In the genomic region with DNA sequence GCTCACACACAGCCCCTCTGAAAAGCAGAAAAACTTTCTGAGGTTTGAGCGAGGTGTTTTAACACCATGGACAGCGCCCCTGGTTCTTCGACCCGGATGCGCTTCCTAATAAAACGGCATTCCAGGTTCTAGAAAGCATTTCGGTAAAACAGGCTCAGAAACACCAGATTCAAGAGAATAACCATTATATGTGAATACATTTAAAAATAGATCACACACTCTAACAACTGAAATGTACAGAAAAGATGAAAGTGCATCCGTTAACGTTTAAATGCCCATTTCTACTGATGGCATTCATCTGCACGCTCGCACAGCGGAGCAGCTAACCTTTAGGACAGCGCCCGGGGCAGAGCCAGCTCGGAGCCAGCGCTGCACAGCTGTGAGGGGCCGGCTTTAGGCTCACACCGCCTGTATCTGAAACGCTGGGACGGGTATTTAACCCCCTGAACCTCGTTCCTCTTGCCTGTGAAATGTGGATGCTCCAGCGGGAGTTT, we compare ENCODE assay signal across 1 cellular context.
TF ChIP-seq lines count a peak whose summit lies in the region.

No MANE protein-coding gene starts in this region.

TF ChIP-seq in HepG2, 621 proteins besides CTCF, POLR2A, EP300 and RAD21 (continued from another document and continues in another):
- TF ChIP-seq, protein P1, sequence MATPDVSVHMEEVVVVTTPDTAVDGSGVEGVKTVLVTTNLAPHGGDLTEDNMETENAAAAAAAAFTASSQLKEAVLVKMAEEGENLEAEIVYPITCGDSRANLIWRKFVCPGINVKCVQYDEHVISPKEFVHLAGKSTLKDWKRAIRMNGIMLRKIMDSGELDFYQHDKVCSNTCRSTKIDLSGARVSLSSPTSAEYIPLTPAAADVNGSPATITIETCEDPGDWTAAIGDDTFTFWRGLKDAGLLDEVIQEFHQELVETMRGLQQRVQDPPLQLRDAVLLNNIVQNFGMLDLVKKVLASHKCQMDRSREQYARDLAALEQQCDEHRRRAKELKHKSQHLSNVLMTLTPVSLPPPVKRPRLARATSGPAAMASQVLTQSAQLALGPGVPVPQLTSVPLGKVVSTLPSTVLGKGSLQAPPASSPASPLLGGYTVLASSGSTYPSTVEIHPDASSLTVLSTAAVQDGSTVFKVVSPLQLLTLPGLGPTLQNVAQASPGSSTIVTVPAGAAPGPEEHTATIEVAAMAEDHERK (CRISPR knock-in tag; IDR thresholded peaks at IDR 0.05; ENCODE audit: low read depth): no peak
- no peak for TF ChIP-seq ZNF777 (CRISPR knock-in tag; IDR thresholded peaks at IDR 0.05)
- no peak for TF ChIP-seq HNRNPUL1 (IDR thresholded peaks at IDR 0.05; ENCODE audit: low read depth, low read length)
- no peak for TF ChIP-seq ZNF775 (CRISPR knock-in tag; IDR thresholded peaks at IDR 0.05; ENCODE audit: borderline replicate concordance)
- TF ChIP-seq, protein P2, sequence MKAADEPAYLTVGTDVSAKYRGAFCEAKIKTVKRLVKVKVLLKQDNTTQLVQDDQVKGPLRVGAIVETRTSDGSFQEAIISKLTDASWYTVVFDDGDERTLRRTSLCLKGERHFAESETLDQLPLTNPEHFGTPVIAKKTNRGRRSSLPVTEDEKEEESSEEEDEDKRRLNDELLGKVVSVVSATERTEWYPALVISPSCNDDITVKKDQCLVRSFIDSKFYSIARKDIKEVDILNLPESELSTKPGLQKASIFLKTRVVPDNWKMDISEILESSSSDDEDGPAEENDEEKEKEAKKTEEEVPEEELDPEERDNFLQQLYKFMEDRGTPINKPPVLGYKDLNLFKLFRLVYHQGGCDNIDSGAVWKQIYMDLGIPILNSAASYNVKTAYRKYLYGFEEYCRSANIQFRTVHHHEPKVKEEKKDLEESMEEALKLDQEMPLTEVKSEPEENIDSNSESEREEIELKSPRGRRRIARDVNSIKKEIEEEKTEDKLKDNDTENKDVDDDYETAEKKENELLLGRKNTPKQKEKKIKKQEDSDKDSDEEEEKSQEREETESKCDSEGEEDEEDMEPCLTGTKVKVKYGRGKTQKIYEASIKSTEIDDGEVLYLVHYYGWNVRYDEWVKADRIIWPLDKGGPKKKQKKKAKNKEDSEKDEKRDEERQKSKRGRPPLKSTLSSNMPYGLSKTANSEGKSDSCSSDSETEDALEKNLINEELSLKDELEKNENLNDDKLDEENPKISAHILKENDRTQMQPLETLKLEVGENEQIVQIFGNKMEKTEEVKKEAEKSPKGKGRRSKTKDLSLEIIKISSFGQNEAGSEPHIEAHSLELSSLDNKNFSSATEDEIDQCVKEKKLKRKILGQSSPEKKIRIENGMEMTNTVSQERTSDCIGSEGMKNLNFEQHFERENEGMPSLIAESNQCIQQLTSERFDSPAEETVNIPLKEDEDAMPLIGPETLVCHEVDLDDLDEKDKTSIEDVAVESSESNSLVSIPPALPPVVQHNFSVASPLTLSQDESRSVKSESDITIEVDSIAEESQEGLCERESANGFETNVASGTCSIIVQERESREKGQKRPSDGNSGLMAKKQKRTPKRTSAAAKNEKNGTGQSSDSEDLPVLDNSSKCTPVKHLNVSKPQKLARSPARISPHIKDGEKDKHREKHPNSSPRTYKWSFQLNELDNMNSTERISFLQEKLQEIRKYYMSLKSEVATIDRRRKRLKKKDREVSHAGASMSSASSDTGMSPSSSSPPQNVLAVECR (CRISPR knock-in tag; IDR thresholded peaks at IDR 0.05; ENCODE audit: borderline replicate concordance): peak; percentile 69; the same call in 1 of the 2 replicates
- TF ChIP-seq ARNTL (CRISPR knock-in tag; IDR thresholded peaks at IDR 0.05): no peak
- no peak for TF ChIP-seq PTBP1 (IDR thresholded peaks at IDR 0.05; ENCODE audit: low read depth, low read length, poor library complexity, severe bottlenecking)
- TF ChIP-seq, protein P3, sequence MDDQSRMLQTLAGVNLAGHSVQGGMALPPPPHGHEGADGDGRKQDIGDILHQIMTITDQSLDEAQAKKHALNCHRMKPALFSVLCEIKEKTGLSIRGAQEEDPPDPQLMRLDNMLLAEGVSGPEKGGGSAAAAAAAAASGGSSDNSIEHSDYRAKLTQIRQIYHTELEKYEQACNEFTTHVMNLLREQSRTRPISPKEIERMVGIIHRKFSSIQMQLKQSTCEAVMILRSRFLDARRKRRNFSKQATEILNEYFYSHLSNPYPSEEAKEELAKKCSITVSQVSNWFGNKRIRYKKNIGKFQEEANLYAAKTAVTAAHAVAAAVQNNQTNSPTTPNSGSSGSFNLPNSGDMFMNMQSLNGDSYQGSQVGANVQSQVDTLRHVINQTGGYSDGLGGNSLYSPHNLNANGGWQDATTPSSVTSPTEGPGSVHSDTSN (CRISPR knock-in tag; IDR thresholded peaks at IDR 0.05; ENCODE audit: borderline replicate concordance): 0 out of 2 replicates have a peak, but pooled peaks have one; percentile 67
- peak; percentile 91 for TF ChIP-seq NKX3-1 (CRISPR knock-in tag; IDR thresholded peaks at IDR 0.05)
- no peak for TF ChIP-seq ZNF720 (CRISPR knock-in tag; IDR thresholded peaks at IDR 0.05)
- TF ChIP-seq IKZF1 (IDR thresholded peaks at IDR 0.05): no peak
- TF ChIP-seq, protein P4, sequence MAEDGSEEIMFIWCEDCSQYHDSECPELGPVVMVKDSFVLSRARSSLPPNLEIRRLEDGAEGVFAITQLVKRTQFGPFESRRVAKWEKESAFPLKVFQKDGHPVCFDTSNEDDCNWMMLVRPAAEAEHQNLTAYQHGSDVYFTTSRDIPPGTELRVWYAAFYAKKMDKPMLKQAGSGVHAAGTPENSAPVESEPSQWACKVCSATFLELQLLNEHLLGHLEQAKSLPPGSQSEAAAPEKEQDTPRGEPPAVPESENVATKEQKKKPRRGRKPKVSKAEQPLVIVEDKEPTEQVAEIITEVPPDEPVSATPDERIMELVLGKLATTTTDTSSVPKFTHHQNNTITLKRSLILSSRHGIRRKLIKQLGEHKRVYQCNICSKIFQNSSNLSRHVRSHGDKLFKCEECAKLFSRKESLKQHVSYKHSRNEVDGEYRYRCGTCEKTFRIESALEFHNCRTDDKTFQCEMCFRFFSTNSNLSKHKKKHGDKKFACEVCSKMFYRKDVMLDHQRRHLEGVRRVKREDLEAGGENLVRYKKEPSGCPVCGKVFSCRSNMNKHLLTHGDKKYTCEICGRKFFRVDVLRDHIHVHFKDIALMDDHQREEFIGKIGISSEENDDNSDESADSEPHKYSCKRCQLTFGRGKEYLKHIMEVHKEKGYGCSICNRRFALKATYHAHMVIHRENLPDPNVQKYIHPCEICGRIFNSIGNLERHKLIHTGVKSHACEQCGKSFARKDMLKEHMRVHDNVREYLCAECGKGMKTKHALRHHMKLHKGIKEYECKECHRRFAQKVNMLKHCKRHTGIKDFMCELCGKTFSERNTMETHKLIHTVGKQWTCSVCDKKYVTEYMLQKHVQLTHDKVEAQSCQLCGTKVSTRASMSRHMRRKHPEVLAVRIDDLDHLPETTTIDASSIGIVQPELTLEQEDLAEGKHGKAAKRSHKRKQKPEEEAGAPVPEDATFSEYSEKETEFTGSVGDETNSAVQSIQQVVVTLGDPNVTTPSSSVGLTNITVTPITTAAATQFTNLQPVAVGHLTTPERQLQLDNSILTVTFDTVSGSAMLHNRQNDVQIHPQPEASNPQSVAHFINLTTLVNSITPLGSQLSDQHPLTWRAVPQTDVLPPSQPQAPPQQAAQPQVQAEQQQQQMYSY (CRISPR knock-in tag; IDR thresholded peaks at IDR 0.05): no peak; the same call in 1 of the 2 replicates
- no peak for TF ChIP-seq GTF3A (CRISPR knock-in tag; conservative IDR thresholded peaks at IDR 0.05)
- no peak for TF ChIP-seq YY1 (IDR thresholded peaks at IDR 0.05; ENCODE audit: insufficient read depth, insufficient replicate concordance, low read depth, low read length)
- no peak for TF ChIP-seq SAFB2 (CRISPR knock-in tag; IDR thresholded peaks at IDR 0.05; ENCODE audit: borderline replicate concordance, low read depth)
- TF ChIP-seq SKI (IDR thresholded peaks at IDR 0.05; ENCODE audit: partially characterized antibody): no peak
- no peak for TF ChIP-seq FOSL1 (CRISPR knock-in tag; IDR thresholded peaks at IDR 0.05; ENCODE audit: borderline replicate concordance)
- TF ChIP-seq, protein P5, sequence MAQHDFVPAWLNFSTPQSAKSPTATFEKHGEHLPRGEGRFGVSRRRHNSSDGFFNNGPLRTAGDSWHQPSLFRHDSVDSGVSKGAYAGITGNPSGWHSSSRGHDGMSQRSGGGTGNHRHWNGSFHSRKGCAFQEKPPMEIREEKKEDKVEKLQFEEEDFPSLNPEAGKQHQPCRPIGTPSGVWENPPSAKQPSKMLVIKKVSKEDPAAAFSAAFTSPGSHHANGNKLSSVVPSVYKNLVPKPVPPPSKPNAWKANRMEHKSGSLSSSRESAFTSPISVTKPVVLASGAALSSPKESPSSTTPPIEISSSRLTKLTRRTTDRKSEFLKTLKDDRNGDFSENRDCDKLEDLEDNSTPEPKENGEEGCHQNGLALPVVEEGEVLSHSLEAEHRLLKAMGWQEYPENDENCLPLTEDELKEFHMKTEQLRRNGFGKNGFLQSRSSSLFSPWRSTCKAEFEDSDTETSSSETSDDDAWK (CRISPR knock-in tag; IDR thresholded peaks at IDR 0.05): no peak
- TF ChIP-seq SMARCE1 (IDR thresholded peaks at IDR 0.05; ENCODE audit: borderline replicate concordance): no peak
- TF ChIP-seq REL (CRISPR knock-in tag; conservative IDR thresholded peaks at IDR 0.05): no peak
- TF ChIP-seq NFKB2 (CRISPR knock-in tag; IDR thresholded peaks at IDR 0.05; ENCODE audit: borderline replicate concordance): no peak
- TF ChIP-seq, protein P6, sequence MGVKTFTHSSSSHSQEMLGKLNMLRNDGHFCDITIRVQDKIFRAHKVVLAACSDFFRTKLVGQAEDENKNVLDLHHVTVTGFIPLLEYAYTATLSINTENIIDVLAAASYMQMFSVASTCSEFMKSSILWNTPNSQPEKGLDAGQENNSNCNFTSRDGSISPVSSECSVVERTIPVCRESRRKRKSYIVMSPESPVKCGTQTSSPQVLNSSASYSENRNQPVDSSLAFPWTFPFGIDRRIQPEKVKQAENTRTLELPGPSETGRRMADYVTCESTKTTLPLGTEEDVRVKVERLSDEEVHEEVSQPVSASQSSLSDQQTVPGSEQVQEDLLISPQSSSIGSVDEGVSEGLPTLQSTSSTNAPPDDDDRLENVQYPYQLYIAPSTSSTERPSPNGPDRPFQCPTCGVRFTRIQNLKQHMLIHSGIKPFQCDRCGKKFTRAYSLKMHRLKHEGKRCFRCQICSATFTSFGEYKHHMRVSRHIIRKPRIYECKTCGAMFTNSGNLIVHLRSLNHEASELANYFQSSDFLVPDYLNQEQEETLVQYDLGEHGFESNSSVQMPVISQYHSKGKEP (CRISPR knock-in tag; IDR thresholded peaks at IDR 0.05): peak; percentile 81; the same call in 1 of the 2 replicates
- TF ChIP-seq NRL (CRISPR knock-in tag; IDR thresholded peaks at IDR 0.05; ENCODE audit: borderline replicate concordance): no peak
- no peak for TF ChIP-seq KLF13 (CRISPR knock-in tag; IDR thresholded peaks at IDR 0.05)
- TF ChIP-seq ZC3H13 (CRISPR knock-in tag; IDR thresholded peaks at IDR 0.05): no peak
- no peak for TF ChIP-seq KDM5B (CRISPR knock-in tag; IDR thresholded peaks at IDR 0.05; ENCODE audit: borderline replicate concordance)
- TF ChIP-seq ARNT (IDR thresholded peaks at IDR 0.05): no peak
- TF ChIP-seq MED1 (CRISPR knock-in tag; IDR thresholded peaks at IDR 0.05): peak; percentile 45; the same call in 1 of the 2 replicates
- no peak for TF ChIP-seq GATA4 (IDR thresholded peaks at IDR 0.05; ENCODE audit: borderline replicate concordance, low read depth)
- TF ChIP-seq ZNF816 (CRISPR knock-in tag; IDR thresholded peaks at IDR 0.05; ENCODE audit: borderline replicate concordance): peak; percentile 85; the same call in 1 of the 2 replicates
- no peak for TF ChIP-seq XRCC5 (optimal IDR thresholded peaks at IDR 0.05; ENCODE audit: low read length)
- no peak for TF ChIP-seq ZNF468 (CRISPR knock-in tag; IDR thresholded peaks at IDR 0.05)
- peak; percentile 67 for TF ChIP-seq ELF3 (CRISPR knock-in tag; IDR thresholded peaks at IDR 0.05)
- TF ChIP-seq, protein P7, sequence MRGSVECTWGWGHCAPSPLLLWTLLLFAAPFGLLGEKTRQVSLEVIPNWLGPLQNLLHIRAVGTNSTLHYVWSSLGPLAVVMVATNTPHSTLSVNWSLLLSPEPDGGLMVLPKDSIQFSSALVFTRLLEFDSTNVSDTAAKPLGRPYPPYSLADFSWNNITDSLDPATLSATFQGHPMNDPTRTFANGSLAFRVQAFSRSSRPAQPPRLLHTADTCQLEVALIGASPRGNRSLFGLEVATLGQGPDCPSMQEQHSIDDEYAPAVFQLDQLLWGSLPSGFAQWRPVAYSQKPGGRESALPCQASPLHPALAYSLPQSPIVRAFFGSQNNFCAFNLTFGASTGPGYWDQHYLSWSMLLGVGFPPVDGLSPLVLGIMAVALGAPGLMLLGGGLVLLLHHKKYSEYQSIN (CRISPR knock-in tag; IDR thresholded peaks at IDR 0.05; ENCODE audit: borderline replicate concordance): no peak
- no peak for TF ChIP-seq ARNT2 (CRISPR knock-in tag; IDR thresholded peaks at IDR 0.05; ENCODE audit: low read depth)
- TF ChIP-seq, protein P8, sequence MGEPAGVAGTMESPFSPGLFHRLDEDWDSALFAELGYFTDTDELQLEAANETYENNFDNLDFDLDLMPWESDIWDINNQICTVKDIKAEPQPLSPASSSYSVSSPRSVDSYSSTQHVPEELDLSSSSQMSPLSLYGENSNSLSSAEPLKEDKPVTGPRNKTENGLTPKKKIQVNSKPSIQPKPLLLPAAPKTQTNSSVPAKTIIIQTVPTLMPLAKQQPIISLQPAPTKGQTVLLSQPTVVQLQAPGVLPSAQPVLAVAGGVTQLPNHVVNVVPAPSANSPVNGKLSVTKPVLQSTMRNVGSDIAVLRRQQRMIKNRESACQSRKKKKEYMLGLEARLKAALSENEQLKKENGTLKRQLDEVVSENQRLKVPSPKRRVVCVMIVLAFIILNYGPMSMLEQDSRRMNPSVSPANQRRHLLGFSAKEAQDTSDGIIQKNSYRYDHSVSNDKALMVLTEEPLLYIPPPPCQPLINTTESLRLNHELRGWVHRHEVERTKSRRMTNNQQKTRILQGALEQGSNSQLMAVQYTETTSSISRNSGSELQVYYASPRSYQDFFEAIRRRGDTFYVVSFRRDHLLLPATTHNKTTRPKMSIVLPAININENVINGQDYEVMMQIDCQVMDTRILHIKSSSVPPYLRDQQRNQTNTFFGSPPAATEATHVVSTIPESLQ (CRISPR knock-in tag; conservative IDR thresholded peaks at IDR 0.05): no peak
- TF ChIP-seq ZNF251 (CRISPR knock-in tag; IDR thresholded peaks at IDR 0.05): no peak
- no peak for TF ChIP-seq ZMYM2 (CRISPR knock-in tag; IDR thresholded peaks at IDR 0.05)
- no peak for TF ChIP-seq ZNF547 (CRISPR knock-in tag; IDR thresholded peaks at IDR 0.05)
- no peak for TF ChIP-seq MTA1 (CRISPR knock-in tag; IDR thresholded peaks at IDR 0.05; ENCODE audit: borderline replicate concordance)
- TF ChIP-seq, protein P9, sequence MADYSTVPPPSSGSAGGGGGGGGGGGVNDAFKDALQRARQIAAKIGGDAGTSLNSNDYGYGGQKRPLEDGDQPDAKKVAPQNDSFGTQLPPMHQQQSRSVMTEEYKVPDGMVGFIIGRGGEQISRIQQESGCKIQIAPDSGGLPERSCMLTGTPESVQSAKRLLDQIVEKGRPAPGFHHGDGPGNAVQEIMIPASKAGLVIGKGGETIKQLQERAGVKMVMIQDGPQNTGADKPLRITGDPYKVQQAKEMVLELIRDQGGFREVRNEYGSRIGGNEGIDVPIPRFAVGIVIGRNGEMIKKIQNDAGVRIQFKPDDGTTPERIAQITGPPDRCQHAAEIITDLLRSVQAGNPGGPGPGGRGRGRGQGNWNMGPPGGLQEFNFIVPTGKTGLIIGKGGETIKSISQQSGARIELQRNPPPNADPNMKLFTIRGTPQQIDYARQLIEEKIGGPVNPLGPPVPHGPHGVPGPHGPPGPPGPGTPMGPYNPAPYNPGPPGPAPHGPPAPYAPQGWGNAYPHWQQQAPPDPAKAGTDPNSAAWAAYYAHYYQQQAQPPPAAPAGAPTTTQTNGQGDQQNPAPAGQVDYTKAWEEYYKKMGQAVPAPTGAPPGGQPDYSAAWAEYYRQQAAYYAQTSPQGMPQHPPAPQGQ (CRISPR knock-in tag; IDR thresholded peaks at IDR 0.05; ENCODE audit: borderline replicate concordance): no peak
- TF ChIP-seq ZFP41 (CRISPR knock-in tag; IDR thresholded peaks at IDR 0.05; ENCODE audit: borderline replicate concordance): no peak
